1 cellular context compared by ENCODE assay signal in the genomic region with DNA sequence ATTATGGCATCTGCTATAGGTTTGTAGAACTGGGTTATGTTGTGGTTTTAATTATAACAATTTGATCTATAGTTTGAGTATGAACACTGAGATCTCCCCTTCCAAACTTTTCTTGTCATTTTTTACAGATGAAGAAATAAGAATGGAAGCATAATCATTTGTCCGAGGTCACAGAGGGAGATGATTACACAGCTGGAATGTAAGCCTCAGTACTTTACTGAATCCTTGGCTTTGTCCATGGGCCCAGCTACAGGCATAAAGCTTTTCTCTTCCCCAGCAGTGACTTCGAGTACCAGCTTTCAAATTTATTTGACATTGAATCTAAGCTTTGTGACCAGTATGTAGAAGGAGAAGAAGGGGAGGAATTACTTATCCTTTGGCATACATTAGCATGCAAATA.
TF ChIP-seq lines count a peak whose summit lies in the region.

No MANE protein-coding gene starts in this region.

TF ChIP-seq in SK-N-SH treated with all-trans-retinoic acid at 6 μM for 48 hours, 23 proteins besides CTCF, POLR2A, EP300 and RAD21 (continued from another document):
- TF ChIP-seq, protein P1, sequence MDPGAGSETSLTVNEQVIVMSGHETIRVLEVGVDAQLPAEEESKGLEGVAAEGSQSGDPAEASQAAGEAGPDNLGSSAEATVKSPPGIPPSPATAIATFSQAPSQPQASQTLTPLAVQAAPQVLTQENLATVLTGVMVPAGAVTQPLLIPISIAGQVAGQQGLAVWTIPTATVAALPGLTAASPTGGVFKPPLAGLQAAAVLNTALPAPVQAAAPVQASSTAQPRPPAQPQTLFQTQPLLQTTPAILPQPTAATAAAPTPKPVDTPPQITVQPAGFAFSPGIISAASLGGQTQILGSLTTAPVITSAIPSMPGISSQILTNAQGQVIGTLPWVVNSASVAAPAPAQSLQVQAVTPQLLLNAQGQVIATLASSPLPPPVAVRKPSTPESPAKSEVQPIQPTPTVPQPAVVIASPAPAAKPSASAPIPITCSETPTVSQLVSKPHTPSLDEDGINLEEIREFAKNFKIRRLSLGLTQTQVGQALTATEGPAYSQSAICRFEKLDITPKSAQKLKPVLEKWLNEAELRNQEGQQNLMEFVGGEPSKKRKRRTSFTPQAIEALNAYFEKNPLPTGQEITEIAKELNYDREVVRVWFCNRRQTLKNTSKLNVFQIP (CRISPR knock-in tag; IDR thresholded peaks at IDR 0.05; ENCODE audit: borderline replicate concordance, low read depth), result no peak
- TF ChIP-seq ZFP3 (CRISPR knock-in tag; IDR thresholded peaks at IDR 0.05), result no peak
- no peak for TF ChIP-seq OSR1 (CRISPR knock-in tag; IDR thresholded peaks at IDR 0.05)
- no peak for TF ChIP-seq PPARA (CRISPR knock-in tag; IDR thresholded peaks at IDR 0.05; ENCODE audit: borderline replicate concordance)
- TF ChIP-seq ESRRG (CRISPR knock-in tag; IDR thresholded peaks at IDR 0.05), result no peak
- TF ChIP-seq, protein P2, sequence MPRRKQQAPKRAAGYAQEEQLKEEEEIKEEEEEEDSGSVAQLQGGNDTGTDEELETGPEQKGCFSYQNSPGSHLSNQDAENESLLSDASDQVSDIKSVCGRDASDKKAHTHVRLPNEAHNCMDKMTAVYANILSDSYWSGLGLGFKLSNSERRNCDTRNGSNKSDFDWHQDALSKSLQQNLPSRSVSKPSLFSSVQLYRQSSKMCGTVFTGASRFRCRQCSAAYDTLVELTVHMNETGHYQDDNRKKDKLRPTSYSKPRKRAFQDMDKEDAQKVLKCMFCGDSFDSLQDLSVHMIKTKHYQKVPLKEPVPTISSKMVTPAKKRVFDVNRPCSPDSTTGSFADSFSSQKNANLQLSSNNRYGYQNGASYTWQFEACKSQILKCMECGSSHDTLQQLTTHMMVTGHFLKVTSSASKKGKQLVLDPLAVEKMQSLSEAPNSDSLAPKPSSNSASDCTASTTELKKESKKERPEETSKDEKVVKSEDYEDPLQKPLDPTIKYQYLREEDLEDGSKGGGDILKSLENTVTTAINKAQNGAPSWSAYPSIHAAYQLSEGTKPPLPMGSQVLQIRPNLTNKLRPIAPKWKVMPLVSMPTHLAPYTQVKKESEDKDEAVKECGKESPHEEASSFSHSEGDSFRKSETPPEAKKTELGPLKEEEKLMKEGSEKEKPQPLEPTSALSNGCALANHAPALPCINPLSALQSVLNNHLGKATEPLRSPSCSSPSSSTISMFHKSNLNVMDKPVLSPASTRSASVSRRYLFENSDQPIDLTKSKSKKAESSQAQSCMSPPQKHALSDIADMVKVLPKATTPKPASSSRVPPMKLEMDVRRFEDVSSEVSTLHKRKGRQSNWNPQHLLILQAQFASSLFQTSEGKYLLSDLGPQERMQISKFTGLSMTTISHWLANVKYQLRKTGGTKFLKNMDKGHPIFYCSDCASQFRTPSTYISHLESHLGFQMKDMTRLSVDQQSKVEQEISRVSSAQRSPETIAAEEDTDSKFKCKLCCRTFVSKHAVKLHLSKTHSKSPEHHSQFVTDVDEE (CRISPR knock-in tag; IDR thresholded peaks at IDR 0.05), result no peak
